In genomic region chr7:118436663-118437062, GRCh38 we compare ENCODE assay signal across 21 cellular contexts.
DNase-seq lines count a peak whose midpoint lies in the region; ATAC-seq and TF ChIP-seq lines count a peak whose summit lies in the region.
"Had no signal": no experiment of that assay in that cellular context is flagged by ENCODE, and none has a peak within 500 bp of the region (broad histone marks: within the 10 kb centered on the region; RNA-seq: fewer than 3 reads in every experiment).

No MANE protein-coding gene starts in this region.

- no peak overlapping the region for H2BK120ac ChIP-seq in H9 (ENCODE audit: low read depth, low read length, poor library complexity, severe bottlenecking)

- no peaks in the 10 kb centered on the region for H3K4me1 ChIP-seq in H9 (ENCODE audit: insufficient read depth, low read length)
- H3K4me1 ChIP-seq: A549; BE2C; BLaER1 treated with 17β-estradiol and CSF1 and Interleukin-3, amounts not matched to agents 10 nM and 100 nM had no signal

- no peak overlapping the region for H3K4me2 ChIP-seq in H9 (ENCODE audit: insufficient read depth, insufficient read length, low read length)
- H3K4me2 ChIP-seq: A549; BLaER1 treated with 17β-estradiol and CSF1 and Interleukin-3, amounts not matched to agents 10 nM and 100 nM had no signal

- no peak overlapping the region for H3K4ac ChIP-seq in H9 (ENCODE audit: low read depth, low read length)

- H3K4me3 Mint-ChIP-seq in H9 (no peak overlapping the region), WTC11 (no peak overlapping the region)
- H3K4me3 Mint-ChIP-seq: CD14-positive monocyte; CD4-positive, alpha-beta T cell; CD8-positive, alpha-beta memory T cell had no signal

- H3T11ph ChIP-seq in H9 (ENCODE audit: low read length): no peak overlapping the region

- no peak overlapping the region for H3K23ac ChIP-seq in H9 (ENCODE audit: insufficient read length, low read depth, low read length)

- ATAC-seq in WTC11 (peak; percentile 61), HG03135 (IDR thresholded peaks at IDR 0.05; ENCODE audit: unreplicated experiment) (no peak), HG03442 (IDR thresholded peaks at IDR 0.05; ENCODE audit: unreplicated experiment) (no peak)
- ATAC-seq: A549 had no signal

- H3K14ac ChIP-seq in H9 (ENCODE audit: insufficient read depth, low read length): no peak overlapping the region

- H3K9me3 Mint-ChIP-seq in H9 (peaks cover 12 to 38% of the 10 kb centered on the region in 2 experiments), WTC11 (peaks cover 58% of the 10 kb centered on the region)

- peaks cover 10 to 13% of the 10 kb centered on the region in 2 experiments for H3K4me1 Mint-ChIP-seq in H9
- peaks cover 29% of the 10 kb centered on the region for H3K4me1 Mint-ChIP-seq in WTC11
- H3K4me1 Mint-ChIP-seq: CD14-positive monocyte; CD8-positive, alpha-beta memory T cell had no signal

- DNase-seq in ELF-1 (ENCODE audit: low read depth, low spot score): peak; percentile 18
- peak; percentile 31 for DNase-seq in H9
- DNase-seq in WTC11 (ENCODE audit: low spot score): peak; percentile 12
- no peak for DNase-seq in T-helper 9 cell
- DNase-seq: 8988T; ACHN; AML-193; BE2C; CD4-positive, alpha-beta T cell; CD8-positive, alpha-beta memory T cell; DMS 273 treated with DMSO at 0.1 percent for 48 hours; DMS79; EL; GF-D8; GM23248; HCEC 1CT had no signal

- no peak overlapping the region for H2BK5ac ChIP-seq in H9 (ENCODE audit: insufficient read length, low read length)

- H2BK20ac ChIP-seq in H9 (ENCODE audit: low read depth, low read length, poor library complexity, severe bottlenecking): no peak overlapping the region

- H2AFZ ChIP-seq in H9 (ENCODE audit: low read length): no peak overlapping the region
- H2AFZ ChIP-seq: GM23248 had no signal

- no peaks in the 10 kb centered on the region for H3K27me3 ChIP-seq in H9 (ENCODE audit: insufficient read depth, low read length)
- H3K27me3 ChIP-seq: BE2C; BLaER1 treated with 17β-estradiol and CSF1 and Interleukin-3, amounts not matched to agents 10 nM and 100 nM had no signal

- no CpG with 5 or more reads among the region's 5 CpGs for WGBS in H9 (ENCODE audit: extremely low coverage, insufficient read length, low lambda C conversion rate)

- H3K27me3 Mint-ChIP-seq in H9 (ENCODE audit: low read depth) (no peaks in the 10 kb centered on the region; the same call in 1 of the 2 replicates), WTC11 (ENCODE audit: low read depth) (no peaks in the 10 kb centered on the region; the same call in 1 of the 2 replicates)
- H3K27me3 Mint-ChIP-seq: CD4-positive, alpha-beta T cell; CD8-positive, alpha-beta memory T cell had no signal

- no peak overlapping the region for H2AK5ac ChIP-seq in H9 (ENCODE audit: insufficient read length, low read length)

- H2BK15ac ChIP-seq in H9 (ENCODE audit: low read depth, low read length): no peak overlapping the region

- no peak overlapping the region for H4K91ac ChIP-seq in H9 (ENCODE audit: insufficient read length, low read depth, low read length)

- no peak overlapping the region for H3K18ac ChIP-seq in H9 (ENCODE audit: insufficient read length, low read depth, low read length)

- H4K8ac ChIP-seq in H9 (replicated peaks; ENCODE audit: insufficient read length, low read depth, low read length): no peak overlapping the region

- no peak overlapping the region for H3K27ac Mint-ChIP-seq in H9
- no peak overlapping the region for H3K27ac Mint-ChIP-seq in WTC11
- H3K27ac Mint-ChIP-seq: CD14-positive monocyte; CD4-positive, alpha-beta T cell; CD8-positive, alpha-beta memory T cell had no signal

- H2BK12ac ChIP-seq in H9 (ENCODE audit: insufficient read length, low read depth, low read length): no peak overlapping the region

- no peak overlapping the region for H3K27ac ChIP-seq in H9 (ENCODE audit: insufficient read length, low read depth, low read length)
- H3K27ac ChIP-seq: A549; BLaER1 treated with 17β-estradiol and CSF1 and Interleukin-3, amounts not matched to agents 10 nM and 100 nM; GM23248 had no signal

- POLR2A ChIA-PET in WTC11 (lab: Charles Lee): no interaction called here

- CTCF ChIA-PET in WTC11 (lab: Charles Lee): no interaction called here

- no peak overlapping the region for H3K56ac ChIP-seq in H9 (ENCODE audit: insufficient read length, low read depth, low read length)

- no peak overlapping the region for H3K9ac ChIP-seq in H9 (ENCODE audit: extremely low read depth, insufficient read length, low read length)
- H3K9ac ChIP-seq: BLaER1 treated with 17β-estradiol and CSF1 and Interleukin-3, amounts not matched to agents 10 nM and 100 nM; GM23248 had no signal

- H3K23me2 ChIP-seq in H9 (ENCODE audit: insufficient read length, low read depth, low read length, poor library complexity, severe bottlenecking): no peaks in the 10 kb centered on the region

- H3K79me2 ChIP-seq in H9 (ENCODE audit: insufficient read depth, low read length): no peaks in the 10 kb centered on the region

- H4K5ac ChIP-seq in H9 (ENCODE audit: insufficient read length, low read depth, low read length): no peak overlapping the region

- H3K36me3 Mint-ChIP-seq in H9 (ENCODE audit: insufficient read depth in 1 of 3, low read depth in 3 of 3) (peaks cover 19 to 33% (median 20%) of the 10 kb centered on the region in 3 experiments), WTC11 (peaks cover 38% of the 10 kb centered on the region)
- H3K36me3 Mint-ChIP-seq: CD14-positive monocyte; CD8-positive, alpha-beta memory T cell had no signal

- no peaks in the 10 kb centered on the region for H3K9me3 ChIP-seq in H9 (ENCODE audit: control insufficient read depth, low read depth, low read length)
- H3K9me3 ChIP-seq: A549, BE2C had no signal

- H4K20me1 ChIP-seq in H9 (ENCODE audit: control insufficient read depth, insufficient read depth, insufficient read length): no peaks in the 10 kb centered on the region
- H4K20me1 ChIP-seq: BLaER1 treated with 17β-estradiol and CSF1 and Interleukin-3, amounts not matched to agents 10 nM and 100 nM had no signal

- TF ChIP-seq CTCF in H9 (conservative IDR thresholded peaks at IDR 0.05) (no peak), WTC11 (IDR thresholded peaks at IDR 0.05) (no peak)

- H3K79me1 ChIP-seq in H9 (ENCODE audit: insufficient read depth, low read depth, low read length, poor library complexity, severe bottlenecking): no peaks in the 10 kb centered on the region

TF ChIP-seq in WTC11, 78 proteins besides CTCF, POLR2A, EP300 and RAD21 (continues in another document):
- TF ChIP-seq PRRX2 (CRISPR knock-in tag; IDR thresholded peaks at IDR 0.05): no peak
- no peak for TF ChIP-seq ZNF425 (CRISPR knock-in tag; conservative IDR thresholded peaks at IDR 0.05)
- no peak for TF ChIP-seq ZNF219 (CRISPR knock-in tag; IDR thresholded peaks at IDR 0.05; ENCODE audit: borderline replicate concordance)
- TF ChIP-seq NFATC4 (CRISPR knock-in tag; IDR thresholded peaks at IDR 0.05): no peak
- no peak for TF ChIP-seq ATF6 (CRISPR knock-in tag; IDR thresholded peaks at IDR 0.05)
- TF ChIP-seq GABPB1 (CRISPR knock-in tag; IDR thresholded peaks at IDR 0.05): no peak
- TF ChIP-seq SP1 (CRISPR knock-in tag; conservative IDR thresholded peaks at IDR 0.05): no peak
- TF ChIP-seq E2F5 (CRISPR knock-in tag; IDR thresholded peaks at IDR 0.05): no peak
- no peak for TF ChIP-seq ZNF121 (CRISPR knock-in tag; IDR thresholded peaks at IDR 0.05)
